8 cellular contexts compared by ENCODE assay signal in genomic region chrX:103063191-103063845, GRCh38. TPM values are rescaled to one million over a fixed set of nuclear protein-coding genes. Genes with fewer than 3 reads are reported as not detected.
DNase-seq lines count a peak whose midpoint lies in the region; ATAC-seq and TF ChIP-seq lines count a peak whose summit lies in the region.

No MANE protein-coding gene starts in this region.

- peaks cover 10% of the 10 kb centered on the region for H3K9me3 ChIP-seq in H9 (ENCODE audit: control insufficient read depth, low read depth, low read length)

- peak overlapping the region; percentile 42 for H3K4me2 ChIP-seq in H9 (ENCODE audit: insufficient read depth, insufficient read length, low read length)

- no peak overlapping the region for H3K4ac ChIP-seq in H9 (ENCODE audit: low read depth, low read length)

- H4K91ac ChIP-seq in H9 (ENCODE audit: insufficient read length, low read depth, low read length), result no peak overlapping the region

- peak overlapping the region; percentile 75; the same call in 1 of the 2 replicates for H3K14ac ChIP-seq in H9 (ENCODE audit: insufficient read depth, low read length)

- no peaks in the 10 kb centered on the region for H4K20me1 ChIP-seq in H9 (ENCODE audit: control insufficient read depth, insufficient read depth, insufficient read length)

- H3K79me2 ChIP-seq in H9 (ENCODE audit: insufficient read depth, low read length), result no peaks in the 10 kb centered on the region

- no peak overlapping the region for H4K5ac ChIP-seq in H9 (ENCODE audit: insufficient read length, low read depth, low read length)

- H3K23ac ChIP-seq in H9 (ENCODE audit: insufficient read length, low read depth, low read length), result no peak overlapping the region

- no peaks in the 10 kb centered on the region for H3K79me1 ChIP-seq in H9 (ENCODE audit: insufficient read depth, low read depth, low read length, poor library complexity, severe bottlenecking)

- H3K27me3 Mint-ChIP-seq in H9 (ENCODE audit: low read depth), result 0 out of 2 replicates have a peak, but pooled peaks cover 2% of the 10 kb centered on the region

- peak overlapping the region in 1 of 3 experiments; percentile 57; a peak in 3 of 7 replicates for H3K27ac Mint-ChIP-seq in H9

- H3K4me1 ChIP-seq in H9 (ENCODE audit: insufficient read depth, low read length), result no peaks in the 10 kb centered on the region

- no peak overlapping the region for H2BK5ac ChIP-seq in H9 (ENCODE audit: insufficient read length, low read length)

- no peaks in the 10 kb centered on the region for H3K23me2 ChIP-seq in H9 (ENCODE audit: insufficient read length, low read depth, low read length, poor library complexity, severe bottlenecking)

- H4K8ac ChIP-seq in H9 (replicated peaks; ENCODE audit: insufficient read length, low read depth, low read length), result no peak overlapping the region

- no peak overlapping the region for H2BK20ac ChIP-seq in H9 (ENCODE audit: low read depth, low read length, poor library complexity, severe bottlenecking)

- H3K36me3 Mint-ChIP-seq in H9 (ENCODE audit: insufficient read depth in 1 of 3, low read depth in 3 of 3), result peaks cover 0 to 11% (median 5%) of the 10 kb centered on the region in 3 experiments; a peak in 5 of 7 replicates

- peak overlapping the region; percentile 76 to 83 for H3K4me3 Mint-ChIP-seq in H9

- no peak overlapping the region for H2BK12ac ChIP-seq in H9 (ENCODE audit: insufficient read length, low read depth, low read length)

- peaks cover 36 to 56% of the 10 kb centered on the region in 2 experiments for H3K9me3 Mint-ChIP-seq in H9

- H3T11ph ChIP-seq in H9 (ENCODE audit: low read length), result no peak overlapping the region

- H3K27ac ChIP-seq in H9 (ENCODE audit: insufficient read length, low read depth, low read length) (no peak overlapping the region), cingulate gyrus (ENCODE audit: low read depth, low read length) (peak overlapping the region; percentile 19)

- no peak for ATAC-seq in GM18909 (IDR thresholded peaks at IDR 0.05; ENCODE audit: poor library complexity, unreplicated experiment)
- no peak for ATAC-seq in HG02973 (IDR thresholded peaks at IDR 0.05; ENCODE audit: unreplicated experiment)
- ATAC-seq in GM18868 (IDR thresholded peaks at IDR 0.05; ENCODE audit: unreplicated experiment), result no peak

- no peak overlapping the region for H3K56ac ChIP-seq in H9 (ENCODE audit: insufficient read length, low read depth, low read length)

- H3K27me3 ChIP-seq in H9 (ENCODE audit: insufficient read depth, low read length), result no peaks in the 10 kb centered on the region

- peak overlapping the region; percentile 84 for H3K18ac ChIP-seq in H9 (ENCODE audit: insufficient read length, low read depth, low read length)

- peaks cover 0 to 3% of the 10 kb centered on the region in 2 experiments; a peak in 2 of 4 replicates for H3K4me1 Mint-ChIP-seq in H9

- no CpG with 5 or more reads among the region's 34 CpGs for WGBS in H9 (ENCODE audit: extremely low coverage, insufficient read length, low lambda C conversion rate)

- peak; percentile 29; the same call in 1 of the 3 replicates for TF ChIP-seq CTCF in H9 (conservative IDR thresholded peaks at IDR 0.05)

- H2AFZ ChIP-seq in H9 (ENCODE audit: low read length), result no peak overlapping the region

- DNase-seq in H9 (peak; percentile 53), NCI-H446 treated with DMSO at 0.1 percent for 48 hours (lab: John Stamatoyannopoulos, UW) (peak; percentile 7), myocyte (ENCODE audit: low read depth) (peak; percentile 46), SIG-M5 (lab: John Stamatoyannopoulos, UW) (no peak)

- no peak overlapping the region for H2BK120ac ChIP-seq in H9 (ENCODE audit: low read depth, low read length, poor library complexity, severe bottlenecking)

- H3K9ac ChIP-seq in H9 (ENCODE audit: extremely low read depth, insufficient read length, low read length), result peak overlapping the region; percentile 65

- no peak overlapping the region for H2BK15ac ChIP-seq in H9 (ENCODE audit: low read depth, low read length)

- no peak overlapping the region for H2AK5ac ChIP-seq in H9 (ENCODE audit: insufficient read length, low read length)

RNA-seq across cellular contexts. Expression of gene BEX1, which starts 0.7 kb away (rescaled TPM):
- total RNA-seq in H9 (2021) (48.1 and 51.7 TPM in 2 replicates), myocyte (1.3 and 1.7 TPM in 2 replicates)
- not detected for polyA plus RNA-seq in myocyte (2012)

RNA-seq across cellular contexts. Expression of gene NXF3, which starts 29.6 kb away (rescaled TPM):
- total RNA-seq in H9 (2021), result not detected in 2 replicates
- 0.26 and 0.75 TPM in 2 replicates for total RNA-seq in myocyte
- 0.53 TPM for polyA plus RNA-seq in myocyte (2012)

Comparison
In these comparisons a context has a peak if more than half of its experiments do, and no peak if none do; other contexts are left out.
1. RNA of gene BEX1, which starts 0.7 kb away (total RNA-seq): 48.1 to 51.7 TPM in H9; 1.3 to 1.7 TPM in myocyte; every median in the first group is over 10 times any median in the second.